Comparison of ENCODE assay signal across 8 cellular contexts in the genomic region with DNA sequence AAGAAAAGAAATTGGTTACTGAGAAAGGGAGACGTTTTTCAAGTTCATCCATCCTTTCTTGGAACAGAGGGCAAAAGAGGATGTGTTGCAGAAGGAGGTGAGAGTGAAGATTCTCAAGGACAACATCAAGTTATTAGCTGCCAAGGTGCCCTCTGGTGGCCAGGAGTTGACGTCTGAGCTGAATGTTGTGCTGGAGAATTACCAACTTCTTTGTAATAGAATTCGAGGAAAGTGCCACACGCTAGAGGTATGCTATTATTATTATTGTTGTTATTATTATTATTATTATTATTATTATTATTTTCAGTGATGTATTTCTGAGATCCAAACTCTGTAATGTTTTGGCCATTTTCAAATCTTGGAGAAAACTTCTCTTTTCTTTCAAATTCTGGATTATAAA.
A peak's percentile ranks its signal among the peaks of the same experiment; 100 is the strongest.
DNase-seq lines count a peak whose midpoint lies in the region; ATAC-seq, FAIRE-seq and TF ChIP-seq lines count a peak whose summit lies in the region.

No MANE protein-coding gene starts in this region.

- peaks cover 37 to 47% of the 10 kb centered on the region in 2 donors for H3K4me1 ChIP-seq in thyroid gland

- H3K4me3 ChIP-seq in fibroblast of the aortic adventitia (ENCODE audit: low read depth, low read length) (no peak overlapping the region), thyroid gland (replicated peaks in 1 of 3) (no peak overlapping the region)

- H3K27me3 ChIP-seq in thyroid gland: no peaks in the 10 kb centered on the region

- H3K36me3 Mint-ChIP-seq in activated T-cell treated with anti-CD3 and anti-CD28 coated beads, Interleukin-2, amount 50 U/mL, for 72 hours (ENCODE audit: insufficient read depth in 2 of 2): peaks cover 1 to 12% of the 10 kb centered on the region in 2 donors

- H3K27ac Mint-ChIP-seq in activated T-cell treated with anti-CD3 and anti-CD28 coated beads, Interleukin-2, amount 50 U/mL, for 72 hours: peak overlapping the region; percentile 92

- TF ChIP-seq CTCF in fibroblast of the aortic adventitia (IDR thresholded peaks at IDR 0.05; ENCODE audit: insufficient read depth, low read length): peak; percentile 67
- TF ChIP-seq CTCF in omental fat pad (IDR thresholded peaks at IDR 0.05): peak in 1 of 3 donors; percentile 35
- TF ChIP-seq CTCF in thyroid gland (IDR thresholded peaks at IDR 0.05): peak; percentile 12 to 70 (median 62)

- peak overlapping the region; percentile 26 to 54 (median 32) for H3K27ac ChIP-seq in thyroid gland

- DNase-seq in COLO668 (lab: John Stamatoyannopoulos, UW; ENCODE audit: unreplicated experiment): peak; percentile 56
- DNase-seq in HuH-7 (ENCODE audit: low spot score): peak; percentile 79
- DNase-seq in RCC 7860 (ENCODE audit: low spot score): peak; percentile 59
- DNase-seq in activated T-cell treated with anti-CD3 and anti-CD28 coated beads, Interleukin-2, amount 50 U/mL, for 72 hours: peak; percentile 64
- peak; percentile 84 for DNase-seq in fibroblast of the aortic adventitia (ENCODE audit: low read depth)
- peak; percentile 72 for DNase-seq in omental fat pad (ENCODE audit: low spot score)
- peak; percentile 84 to 86 for DNase-seq in thyroid gland

- intact Hi-C loops in thyroid gland (cut with DNase I): loop anchor here (10.0 kb wide), 1 partner anchor 377 kb away; no protein-coding TSS in a partner anchor

- WGBS in thyroid gland, 2 donors: 7 to 8% methylated on average over 4 of the region's 4 CpGs

- H3K4me1 Mint-ChIP-seq in activated T-cell treated with anti-CD3 and anti-CD28 coated beads, Interleukin-2, amount 50 U/mL, for 72 hours (ENCODE audit: low read depth): no peaks in the 10 kb centered on the region

- no peak for TF ChIP-seq POLR2A in thyroid gland (IDR thresholded peaks at IDR 0.05)

- H3K9me3 ChIP-seq in thyroid gland: no peaks in the 10 kb centered on the region

- H3K4me3 Mint-ChIP-seq in activated T-cell treated with anti-CD3 and anti-CD28 coated beads, Interleukin-2, amount 50 U/mL, for 72 hours: no peak overlapping the region

- peak; percentile 79 for FAIRE-seq in RCC 7860 (lab: Jason Lieb, UNC)

- no peaks in the 10 kb centered on the region for H3K27me3 Mint-ChIP-seq in activated T-cell treated with anti-CD3 and anti-CD28 coated beads, Interleukin-2, amount 50 U/mL, for 72 hours (ENCODE audit: low read depth)

- peak; percentile 77 for ATAC-seq in GM19467 (IDR thresholded peaks at IDR 0.05; ENCODE audit: unreplicated experiment)
- ATAC-seq in activated T-cell treated with anti-CD3 and anti-CD28 coated beads, Interleukin-2, amount 50 U/mL, for 72 hours (replicated peaks in 1 of 2): peak; percentile 54 to 71
- ATAC-seq in omental fat pad (ENCODE audit: low FRiP score): peak; percentile 66

- H3K9me3 Mint-ChIP-seq in activated T-cell treated with anti-CD3 and anti-CD28 coated beads, Interleukin-2, amount 50 U/mL, for 72 hours: no peaks in the 10 kb centered on the region

- H3K36me3 ChIP-seq in thyroid gland: peaks cover 17 to 19% of the 10 kb centered on the region in 2 donors
